In genomic region chr10:31604141-31604540, GRCh38 we compare ENCODE assay signal across 8 cellular contexts.
DNase-seq lines count a peak whose midpoint lies in the region; ATAC-seq and TF ChIP-seq lines count a peak whose summit lies in the region.

No MANE protein-coding gene starts in this region.

- H3K4me1 ChIP-seq in HEK293 (ENCODE audit: control insufficient read depth, insufficient read depth, low read length) (peaks cover 6% of the 10 kb centered on the region; the same call in 1 of the 2 replicates), OCI-LY3 (ENCODE audit: low read length) (peaks cover 9% of the 10 kb centered on the region), skeletal muscle satellite cell (ENCODE audit: control insufficient read depth, insufficient read depth, low read length) (peaks cover 21% of the 10 kb centered on the region)

- H3K27ac ChIP-seq in HEK293 (ENCODE audit: extremely low read depth, low read depth, low read length), result peak overlapping the region; percentile 47; the same call in 1 of the 2 replicates
- H3K27ac ChIP-seq in OCI-LY3 (ENCODE audit: low read length), result no peak overlapping the region

- DNase-seq in fibroblast of the aortic adventitia (ENCODE audit: low read depth) (peak; percentile 59), head of caudate nucleus (no peak)

- no peak overlapping the region for H3K4me3 ChIP-seq in HEK293 (ENCODE audit: low read depth, low read length)
- peak overlapping the region; percentile 80 for H3K4me3 ChIP-seq in OCI-LY3 (ENCODE audit: low read length)
- no peak overlapping the region for H3K4me3 ChIP-seq in fibroblast of the aortic adventitia (ENCODE audit: low read depth, low read length)
- peak overlapping the region; percentile 86 for H3K4me3 ChIP-seq in skeletal muscle satellite cell (ENCODE audit: low read length)

- H3K27me3 ChIP-seq in OCI-LY3 (ENCODE audit: low read depth, low read length) (no peaks in the 10 kb centered on the region), skeletal muscle satellite cell (ENCODE audit: control insufficient read depth, insufficient read depth, low read length) (no peaks in the 10 kb centered on the region)

- TF ChIP-seq CTCF in HEK293 (tag by site-specific recombination; IDR thresholded peaks at IDR 0.05) (no peak), OCI-LY3 (IDR thresholded peaks at IDR 0.05; ENCODE audit: low read depth, low read length) (no peak), fibroblast of the aortic adventitia (IDR thresholded peaks at IDR 0.05; ENCODE audit: insufficient read depth, low read length) (no peak)

- H3K36me3 ChIP-seq in HEK293 (ENCODE audit: control insufficient read depth in 2 of 2, insufficient read depth in 1 of 2, low read length in 2 of 2) (no peaks in the 10 kb centered on the region), OCI-LY3 (replicated peaks; ENCODE audit: low read depth, low read length) (no peaks in the 10 kb centered on the region), skeletal muscle satellite cell (ENCODE audit: insufficient read depth, low read length) (no peaks in the 10 kb centered on the region)

- CTCF ChIA-PET in HEK293 (lab: Yijun Ruan, JAX), result interaction anchor here (0.6 kb wide), 1 partner anchor 256 kb away, joined by 6 read pairs; no protein-coding TSS in a partner anchor

- H3K9me3 ChIP-seq in HEK293 (ENCODE audit: control insufficient read depth, insufficient read depth, low read depth, low read length), result no peaks in the 10 kb centered on the region
- H3K9me3 ChIP-seq in OCI-LY3 (ENCODE audit: insufficient read depth, low read length), result no peaks in the 10 kb centered on the region
- H3K9me3 ChIP-seq in skeletal muscle satellite cell (replicated peaks; ENCODE audit: low read length), result no peaks in the 10 kb centered on the region

- ATAC-seq in HG02884 (IDR thresholded peaks at IDR 0.05; ENCODE audit: unreplicated experiment) (no peak), HG03025 (IDR thresholded peaks at IDR 0.05; ENCODE audit: low FRiP score, unreplicated experiment) (no peak), HG02588 (IDR thresholded peaks at IDR 0.05; ENCODE audit: unreplicated experiment) (no peak)

- H4K20me1 ChIP-seq in OCI-LY3 (ENCODE audit: insufficient read depth, low read length), result no peaks in the 10 kb centered on the region

- H3K4me2 ChIP-seq in OCI-LY3 (ENCODE audit: low read length), result peak overlapping the region; percentile 80
- peak overlapping the region; percentile 96 for H3K4me2 ChIP-seq in skeletal muscle satellite cell (ENCODE audit: low read length)

- intact Hi-C loops in head of caudate nucleus (cut with DNase I), result no loop called here

- H2AFZ ChIP-seq in OCI-LY3 (ENCODE audit: low read depth, low read length), result peak overlapping the region; percentile 83; the same call in 1 of the 2 replicates

- H3K9ac ChIP-seq in OCI-LY3 (ENCODE audit: low read length) (peak overlapping the region; percentile 58), skeletal muscle satellite cell (ENCODE audit: low read depth, low read length) (peak overlapping the region; percentile 85)

- H3K79me2 ChIP-seq in OCI-LY3 (ENCODE audit: low read length), result no peaks in the 10 kb centered on the region

- POLR2A ChIA-PET in HEK293 (lab: Yijun Ruan, JAX), result interaction anchor here (0.6 kb wide), 1 partner anchor 126 kb away, joined by 3 read pairs; no protein-coding TSS in a partner anchor

TF ChIP-seq in HEK293, 187 proteins besides CTCF, POLR2A, EP300 and RAD21 (continues in another document):
- TF ChIP-seq ZNF394 (tag by site-specific recombination; IDR thresholded peaks at IDR 0.05; ENCODE audit: borderline replicate concordance), result peak; percentile 42; the same call in 1 of the 2 replicates
- no peak for TF ChIP-seq ZNF596 (tag by site-specific recombination; IDR thresholded peaks at IDR 0.05)
- TF ChIP-seq ZNF2 (tag by site-specific recombination; IDR thresholded peaks at IDR 0.05), result no peak
- 0 out of 2 replicates have a peak, but pooled peaks have one; percentile 6 for TF ChIP-seq ZNF501 (tag by site-specific recombination; IDR thresholded peaks at IDR 0.05)
- TF ChIP-seq AEBP2 (tag by site-specific recombination; IDR thresholded peaks at IDR 0.05; ENCODE audit: borderline replicate concordance), result no peak
- no peak for TF ChIP-seq MEIS1 (CRISPR knock-in tag; IDR thresholded peaks at IDR 0.05; ENCODE audit: borderline replicate concordance)
- TF ChIP-seq EGR2 (tag by site-specific recombination; IDR thresholded peaks at IDR 0.05; ENCODE audit: low read depth), result 0 out of 2 replicates have a peak, but pooled peaks have one; percentile 13
- no peak for TF ChIP-seq ZSCAN18 (tag by site-specific recombination; IDR thresholded peaks at IDR 0.05)
- TF ChIP-seq SALL2 (tag by site-specific recombination; IDR thresholded peaks at IDR 0.05; ENCODE audit: borderline replicate concordance), result no peak
- TF ChIP-seq ZBTB11 (tag by site-specific recombination; conservative IDR thresholded peaks at IDR 0.05; ENCODE audit: low read depth), result no peak
- no peak for TF ChIP-seq ZNF645 (tag by site-specific recombination; IDR thresholded peaks at IDR 0.05)
- TF ChIP-seq ZNF19 (tag by site-specific recombination; IDR thresholded peaks at IDR 0.05; ENCODE audit: low read depth), result no peak
- TF ChIP-seq ZNF514 (tag by site-specific recombination; IDR thresholded peaks at IDR 0.05), result no peak
- no peak for TF ChIP-seq KLF17 (tag by site-specific recombination; IDR thresholded peaks at IDR 0.05)

Comparison
In these comparisons a context has a peak if more than half of its experiments do, and no peak if none do; other contexts are left out.
1. H3K4me3 ChIP-seq: peak in OCI-LY3 (single experiment) and skeletal muscle satellite cell (single experiment); none in HEK293 (single experiment) and fibroblast of the aortic adventitia (single experiment).